Comparison of ENCODE assay signal across 1 cellular context in the genomic region with DNA sequence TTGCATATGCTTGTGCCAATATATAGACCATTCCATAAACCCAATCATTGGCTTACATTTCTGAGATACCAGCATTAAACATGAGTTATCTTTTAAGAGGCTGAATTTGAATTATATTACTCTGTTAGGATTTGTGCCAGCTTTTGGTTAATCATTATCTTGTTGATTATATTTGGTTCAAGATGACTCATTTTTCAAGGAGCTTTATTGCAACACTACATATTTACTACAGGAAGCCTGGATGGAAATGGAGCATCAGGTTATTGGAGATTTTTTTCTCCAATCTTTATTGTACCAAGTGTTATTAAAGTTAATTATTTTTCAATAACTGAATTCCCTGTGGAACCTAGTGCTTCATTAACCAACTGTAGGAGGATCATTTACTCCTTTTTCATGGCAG.
TF ChIP-seq lines count a peak whose summit lies in the region.

No MANE protein-coding gene starts in this region.

TF ChIP-seq in IMR-90, 13 proteins besides CTCF, POLR2A, EP300 and RAD21 (continued from another document):
- TF ChIP-seq, protein P1, sequence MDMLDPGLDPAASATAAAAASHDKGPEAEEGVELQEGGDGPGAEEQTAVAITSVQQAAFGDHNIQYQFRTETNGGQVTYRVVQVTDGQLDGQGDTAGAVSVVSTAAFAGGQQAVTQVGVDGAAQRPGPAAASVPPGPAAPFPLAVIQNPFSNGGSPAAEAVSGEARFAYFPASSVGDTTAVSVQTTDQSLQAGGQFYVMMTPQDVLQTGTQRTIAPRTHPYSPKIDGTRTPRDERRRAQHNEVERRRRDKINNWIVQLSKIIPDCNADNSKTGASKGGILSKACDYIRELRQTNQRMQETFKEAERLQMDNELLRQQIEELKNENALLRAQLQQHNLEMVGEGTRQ (IDR thresholded peaks at IDR 0.05; ENCODE audit: low read depth, low read length), result no peak
- TF ChIP-seq, protein P2, sequence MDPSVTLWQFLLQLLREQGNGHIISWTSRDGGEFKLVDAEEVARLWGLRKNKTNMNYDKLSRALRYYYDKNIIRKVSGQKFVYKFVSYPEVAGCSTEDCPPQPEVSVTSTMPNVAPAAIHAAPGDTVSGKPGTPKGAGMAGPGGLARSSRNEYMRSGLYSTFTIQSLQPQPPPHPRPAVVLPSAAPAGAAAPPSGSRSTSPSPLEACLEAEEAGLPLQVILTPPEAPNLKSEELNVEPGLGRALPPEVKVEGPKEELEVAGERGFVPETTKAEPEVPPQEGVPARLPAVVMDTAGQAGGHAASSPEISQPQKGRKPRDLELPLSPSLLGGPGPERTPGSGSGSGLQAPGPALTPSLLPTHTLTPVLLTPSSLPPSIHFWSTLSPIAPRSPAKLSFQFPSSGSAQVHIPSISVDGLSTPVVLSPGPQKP (IDR thresholded peaks at IDR 0.05; ENCODE audit: borderline replicate concordance, low read depth, low read length), result no peak
- TF ChIP-seq FOS (IDR thresholded peaks at IDR 0.05; ENCODE audit: low read depth, low read length), result peak; percentile 90
- TF ChIP-seq NFE2L2 (IDR thresholded peaks at IDR 0.05; ENCODE audit: low read depth, low read length), result no peak
- no peak for TF ChIP-seq SMC3 (IDR thresholded peaks at IDR 0.05; ENCODE audit: low read depth, low read length)
- no peak for TF ChIP-seq RCOR1 (IDR thresholded peaks at IDR 0.05; ENCODE audit: insufficient replicate concordance, low read length)
